6 cellular contexts compared by ENCODE assay signal in genomic region chr6:102677225-102677624, GRCh38.
"Had no signal": no experiment of that assay in that cellular context is flagged by ENCODE, and none has a peak within 500 bp of the region (broad histone marks: within the 10 kb centered on the region; RNA-seq: fewer than 3 reads in every experiment).

No MANE protein-coding gene starts in this region.

- ATAC-seq: HepG2, K562 had no signal

- H3K27ac ChIP-seq: HL-60 had no signal

- H3K27ac Mint-ChIP-seq: IgD-negative memory B cell had no signal

- H3K4me3 Mint-ChIP-seq: IgD-negative memory B cell had no signal

- H3K36me3 Mint-ChIP-seq: IgD-negative memory B cell had no signal

- H3K4me3 ChIP-seq: K562 had no signal

- DNase-seq: IMR-90, KBM-7 had no signal

- H3K4me1 Mint-ChIP-seq: IgD-negative memory B cell had no signal

- H3K27me3 Mint-ChIP-seq: IgD-negative memory B cell had no signal
